Comparison of ENCODE assay signal across 22 cellular contexts in the genomic region with DNA sequence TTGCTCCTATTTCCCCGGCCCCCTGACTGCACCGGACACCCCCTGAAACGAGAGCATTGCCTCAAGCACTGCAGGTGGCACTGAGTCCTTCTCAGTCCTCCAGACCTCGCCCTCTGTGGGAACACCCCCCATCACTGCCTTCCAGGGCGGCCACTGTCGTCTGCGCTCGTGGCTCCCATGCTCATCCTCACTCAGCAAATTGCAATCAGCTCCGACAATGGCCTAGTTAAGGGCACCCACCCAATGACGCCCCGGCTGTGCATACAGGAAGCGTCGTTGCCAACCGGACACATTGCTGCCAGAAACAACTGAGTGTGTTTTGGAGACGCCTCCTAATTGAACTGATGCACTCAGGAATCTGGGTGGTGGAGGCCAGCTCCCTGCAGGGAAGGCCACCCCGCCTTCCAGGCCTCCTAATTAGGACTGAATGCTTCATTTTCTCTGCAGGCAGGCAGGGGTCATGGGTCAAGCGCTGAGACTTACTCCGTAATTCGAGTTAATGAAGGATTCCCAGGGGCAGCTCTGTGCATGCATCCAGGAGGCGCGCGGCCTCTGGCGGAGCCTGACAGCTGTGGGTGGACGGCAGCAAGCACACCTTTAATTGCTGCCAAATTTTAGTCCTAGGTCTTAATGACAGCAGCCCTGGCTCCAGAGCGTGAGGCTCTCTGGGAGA.
DNase-seq lines count a peak whose midpoint lies in the region; ATAC-seq and TF ChIP-seq lines count a peak whose summit lies in the region.
"Had no signal": no experiment of that assay in that cellular context is flagged by ENCODE, and none has a peak within 500 bp of the region (broad histone marks: within the 10 kb centered on the region; RNA-seq: fewer than 3 reads in every experiment).

No MANE protein-coding gene starts in this region.

- intact Hi-C loops in sigmoid colon (cut with DNase I), result no loop called here

- TF ChIP-seq CTCF in sigmoid colon (IDR thresholded peaks at IDR 0.05), result no peak

- H3K27ac ChIP-seq in ectodermal cell (ENCODE audit: insufficient read depth, low read depth, low read length, poor library complexity, severe bottlenecking) (peak overlapping the region; percentile 57), sigmoid colon (no peak overlapping the region)
- H3K27ac ChIP-seq: gastrocnemius medialis, pancreas, SJSA1 had no signal

- 64% methylated on average over 25 of the region's 25 CpGs for WGBS in ectodermal cell, 2 experiments
- WGBS in sigmoid colon, 2 donors, result 56 to 68% methylated on average over 25 of the region's 25 CpGs

- H3K4me1 ChIP-seq in ectodermal cell (ENCODE audit: control insufficient read depth, insufficient read depth, low read length), result peaks cover 39% of the 10 kb centered on the region
- H3K4me1 ChIP-seq in sigmoid colon, result peaks cover 0 to 11% (median 8%) of the 10 kb centered on the region in 4 donors
- H3K4me1 ChIP-seq: BE2C, gastrocnemius medialis, pancreas had no signal

- no peak for TF ChIP-seq EP300 in sigmoid colon (IDR thresholded peaks at IDR 0.05)

- H3K27me3 ChIP-seq in ectodermal cell (ENCODE audit: control insufficient read depth, insufficient read depth, low read length, poor library complexity, severe bottlenecking), result no peaks in the 10 kb centered on the region
- H3K27me3 ChIP-seq in sigmoid colon, result no peaks in the 10 kb centered on the region
- H3K27me3 ChIP-seq: BE2C, pancreas had no signal

- peak; percentile 22 for DNase-seq in DMS153 (lab: John Stamatoyannopoulos, UW)
- no peak for DNase-seq in DMS153 treated with DMSO at 0.1 percent for 48 hours (lab: John Stamatoyannopoulos, UW; ENCODE audit: unreplicated experiment)
- peak; percentile 26 for DNase-seq in NCI-H146 treated with DMSO at 0.1 percent for 48 hours (lab: John Stamatoyannopoulos, UW; ENCODE audit: unreplicated experiment)
- peak; percentile 56 for DNase-seq in sigmoid colon
- DNase-seq in KBM-7, result no peak
- DNase-seq in NCI-H1092 treated with DMSO at 0.1 percent for 48 hours (lab: John Stamatoyannopoulos, UW), result no peak
- DNase-seq: 8988T; activated CD4-positive, CD25-positive, alpha-beta regulatory T cell; activated CD8-positive, alpha-beta T cell treated with anti-CD3 and anti-CD28 coated beads for 36 hours; activated naive CD8-positive, alpha-beta T cell treated with anti-CD3 and anti-CD28 coated beads for 36 hours; BE2C; erythroblast; gastrocnemius medialis; HCEC 1CT; NCI-H1048; NCI-H526; stimulated activated CD4-positive, alpha-beta T cell treated with anti-CD3 and anti-CD28 coated beads, Interleukin-4, amount 100 ng/mL, for 1 hour had no signal

- H3K9me3 ChIP-seq in ectodermal cell (ENCODE audit: control insufficient read depth, low read length) (no peaks in the 10 kb centered on the region), sigmoid colon (no peaks in the 10 kb centered on the region)
- H3K9me3 ChIP-seq: BE2C, gastrocnemius medialis, pancreas, SJSA1 had no signal

- no peak for ATAC-seq in HG02798 (IDR thresholded peaks at IDR 0.05; ENCODE audit: poor library complexity, unreplicated experiment)
- ATAC-seq: activated CD8-positive, alpha-beta T cell treated with anti-CD3 and anti-CD28 coated beads for 36 hours; gastrocnemius medialis; K562; pancreas had no signal

- no peak for TF ChIP-seq POLR2A in sigmoid colon (IDR thresholded peaks at IDR 0.05)

- H3K36me3 ChIP-seq in ectodermal cell (ENCODE audit: control insufficient read depth, insufficient read depth, low read length) (no peaks in the 10 kb centered on the region), sigmoid colon (no peaks in the 10 kb centered on the region)
- H3K36me3 ChIP-seq: BE2C, gastrocnemius medialis, pancreas, SJSA1 had no signal

- in situ Hi-C loops in KBM-7 (cut with MboI; ENCODE audit: low pct_unique_long_range_greater_than_20kb, low sequenced_read_pairs), result no loop called here

- H3K4me3 ChIP-seq in ectodermal cell (ENCODE audit: insufficient read depth, low read depth, low read length) (no peak overlapping the region), sigmoid colon (no peak overlapping the region)
- H3K4me3 ChIP-seq: gastrocnemius medialis, K562, pancreas, SJSA1 had no signal

Comparison
In these comparisons a context has a peak if more than half of its experiments do, and no peak if none do; other contexts are left out.
1. DNase-seq: peak in DMS153 (single experiment), NCI-H146 treated with DMSO at 0.1 percent for 48 hours (single experiment) and sigmoid colon (single experiment); none in DMS153 treated with DMSO at 0.1 percent for 48 hours (single experiment), KBM-7 (single experiment) and NCI-H1092 treated with DMSO at 0.1 percent for 48 hours (single experiment).